10 cellular contexts compared by ENCODE assay signal in the genomic region with DNA sequence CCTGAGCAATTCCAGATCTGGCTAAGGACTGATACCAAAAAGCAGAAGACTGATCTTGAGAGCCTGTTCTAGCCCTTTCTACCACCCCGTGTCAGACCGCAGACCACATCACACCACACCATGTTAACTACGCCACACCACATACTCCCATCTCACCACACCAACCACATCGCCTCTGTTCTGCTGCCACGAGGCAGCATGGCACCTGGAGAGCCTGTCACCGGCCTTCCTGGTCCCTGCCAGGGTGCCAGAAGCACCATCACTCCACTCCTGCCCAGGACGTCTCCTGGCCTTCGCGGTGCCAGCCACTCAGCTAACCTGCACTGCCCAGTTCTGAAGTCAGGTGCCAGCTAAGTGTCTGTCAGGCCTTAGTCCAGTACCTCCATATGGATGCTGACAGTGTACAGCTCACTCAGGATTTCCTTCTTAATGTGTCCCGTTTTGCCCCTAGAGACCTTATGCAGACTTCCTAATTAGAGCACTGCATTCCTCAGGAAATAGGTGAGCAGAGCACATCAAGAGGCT. TPM values are rescaled to one million over a fixed set of nuclear protein-coding genes. Genes with fewer than 3 reads are reported as not detected.
A peak's percentile ranks its signal among the peaks of the same experiment; 100 is the strongest.
DNase-seq lines count a peak whose midpoint lies in the region; ATAC-seq and TF ChIP-seq lines count a peak whose summit lies in the region.
"Had no signal": no experiment of that assay in that cellular context is flagged by ENCODE, and none has a peak within 500 bp of the region (broad histone marks: within the 10 kb centered on the region; RNA-seq: fewer than 3 reads in every experiment).

No MANE protein-coding gene starts in this region.

- peak overlapping the region in 2 of 3 donors; percentile 0 to 94 for H3K27ac Mint-ChIP-seq in CD4-positive, CD25-positive, alpha-beta regulatory T cell
- H3K27ac Mint-ChIP-seq in T-helper 17 cell (peak overlapping the region; percentile 57), CD14-positive monocyte (peak overlapping the region in 2 of 7 donors; percentile 11 to 22)
- peak overlapping the region; percentile 94 for H3K27ac Mint-ChIP-seq in activated naive CD8-positive, alpha-beta T cell treated with anti-CD3 and anti-CD28 coated beads, Interleukin-2, amount 50 U/mL, for 24 hours

- intact Hi-C loops in CD14-positive monocyte (cut with micrococcal nuclease): no loop called here

- peaks cover 16% of the 10 kb centered on the region for H3K36me3 ChIP-seq in CD4-positive, CD25-positive, alpha-beta regulatory T cell (ENCODE audit: control insufficient read depth, insufficient read depth, low read length)

- no peaks in the 10 kb centered on the region for H3K9me3 Mint-ChIP-seq in CD4-positive, CD25-positive, alpha-beta regulatory T cell
- no peaks in the 10 kb centered on the region for H3K9me3 Mint-ChIP-seq in activated naive CD8-positive, alpha-beta T cell treated with anti-CD3 and anti-CD28 coated beads, Interleukin-2, amount 50 U/mL, for 24 hours
- peaks cover 0 to 8% (median 6%) of the 10 kb centered on the region in 7 donors for H3K9me3 Mint-ChIP-seq in CD14-positive monocyte

- ATAC-seq in CD4-positive, CD25-positive, alpha-beta regulatory T cell (ENCODE audit: low read depth in 2 of 2): peak; percentile 55 to 71
- ATAC-seq in T-helper 17 cell (peak; percentile 99), HG03521 (IDR thresholded peaks at IDR 0.05; ENCODE audit: unreplicated experiment) (no peak)
- peak; percentile 88 for ATAC-seq in activated naive CD8-positive, alpha-beta T cell treated with anti-CD3 and anti-CD28 coated beads, Interleukin-2, amount 50 U/mL, for 24 hours

- peak overlapping the region in 2 of 4 donors; percentile 46 to 68 for H3K4me3 Mint-ChIP-seq in CD4-positive, CD25-positive, alpha-beta regulatory T cell
- H3K4me3 Mint-ChIP-seq in T-helper 17 cell (peak overlapping the region; percentile 72), CD14-positive monocyte (peak overlapping the region in 1 of 2 donors; percentile 10)
- H3K4me3 Mint-ChIP-seq in activated naive CD8-positive, alpha-beta T cell treated with anti-CD3 and anti-CD28 coated beads, Interleukin-2, amount 50 U/mL, for 24 hours: peak overlapping the region; percentile 73

- no peak for TF ChIP-seq CTCF in CD14-positive monocyte (IDR thresholded peaks at IDR 0.05)

- peaks cover 8 to 21% (median 10%) of the 10 kb centered on the region in 4 donors for H3K4me1 Mint-ChIP-seq in CD4-positive, CD25-positive, alpha-beta regulatory T cell
- H3K4me1 Mint-ChIP-seq in T-helper 17 cell (peaks cover 16% of the 10 kb centered on the region), CD14-positive monocyte (no peaks in the 10 kb centered on the region)
- H3K4me1 Mint-ChIP-seq in activated naive CD8-positive, alpha-beta T cell treated with anti-CD3 and anti-CD28 coated beads, Interleukin-2, amount 50 U/mL, for 24 hours: peaks cover 20% of the 10 kb centered on the region

- peaks cover 7% of the 10 kb centered on the region for H3K27me3 Mint-ChIP-seq in CD4-positive, CD25-positive, alpha-beta regulatory T cell
- H3K27me3 Mint-ChIP-seq in T-helper 17 cell (peaks cover 16% of the 10 kb centered on the region), CD14-positive monocyte (ENCODE audit: low read depth in 3 of 3) (peaks cover 20 to 66% (median 25%) of the 10 kb centered on the region in 3 donors)
- H3K27me3 Mint-ChIP-seq in activated naive CD8-positive, alpha-beta T cell treated with anti-CD3 and anti-CD28 coated beads, Interleukin-2, amount 50 U/mL, for 24 hours: peaks cover 40% of the 10 kb centered on the region

- H3K36me3 Mint-ChIP-seq in CD4-positive, CD25-positive, alpha-beta regulatory T cell: peaks cover 35% of the 10 kb centered on the region
- peaks cover 13% of the 10 kb centered on the region for H3K36me3 Mint-ChIP-seq in T-helper 17 cell (ENCODE audit: low read depth)
- H3K36me3 Mint-ChIP-seq in activated naive CD8-positive, alpha-beta T cell treated with anti-CD3 and anti-CD28 coated beads, Interleukin-2, amount 50 U/mL, for 24 hours (ENCODE audit: low read depth): peaks cover 41% of the 10 kb centered on the region
- peaks cover 45 to 59% of the 10 kb centered on the region in 2 donors for H3K36me3 Mint-ChIP-seq in CD14-positive monocyte

- H3K4me3 ChIP-seq in CD4-positive, CD25-positive, alpha-beta regulatory T cell (ENCODE audit: low read depth, low read length): no peak overlapping the region
- no peak overlapping the region for H3K4me3 ChIP-seq in skin epidermis
- H3K4me3 ChIP-seq: SJSA1 had no signal

- H3K27ac ChIP-seq in CD4-positive, CD25-positive, alpha-beta regulatory T cell (ENCODE audit: insufficient read depth, low read length, poor library complexity, severe bottlenecking): no peak overlapping the region
- peak overlapping the region in 11 of 21 experiments; percentile 23 to 74 (median 63) for H3K27ac ChIP-seq in skin epidermis
- H3K27ac ChIP-seq: SJSA1 had no signal

- no peaks in the 10 kb centered on the region for H3K9me3 ChIP-seq in CD4-positive, CD25-positive, alpha-beta regulatory T cell (ENCODE audit: control insufficient read depth in 2 of 2, low read length in 2 of 2)
- H3K9me3 ChIP-seq in T-helper 17 cell (ENCODE audit: control insufficient read depth, low read length, poor library complexity, severe bottlenecking): no peaks in the 10 kb centered on the region
- H3K9me3 ChIP-seq: SJSA1 had no signal

- DNase-seq in CD4-positive, CD25-positive, alpha-beta regulatory T cell: peak; percentile 13 to 74 (median 56)
- DNase-seq in T-helper 17 cell (peak in 2 of 3 donors; percentile 41 to 54), GM03348 (ENCODE audit: low spot score) (no peak), NCI-H526 treated with DMSO at 0.1 percent for 48 hours (lab: John Stamatoyannopoulos, UW) (no peak), CD14-positive monocyte (ENCODE audit: low spot score) (no peak)
- peak; percentile 77 for DNase-seq in activated naive CD8-positive, alpha-beta T cell treated with anti-CD3 and anti-CD28 coated beads, Interleukin-2, amount 50 U/mL, for 24 hours
- DNase-seq: erythroblast had no signal

- peaks cover 9% of the 10 kb centered on the region for H3K4me1 ChIP-seq in CD4-positive, CD25-positive, alpha-beta regulatory T cell (ENCODE audit: control insufficient read depth, insufficient read depth, low read length, poor library complexity, severe bottlenecking)

- no peaks in the 10 kb centered on the region for H3K27me3 ChIP-seq in CD4-positive, CD25-positive, alpha-beta regulatory T cell (ENCODE audit: control insufficient read depth, insufficient read depth, low read length)
- H3K27me3 ChIP-seq: SJSA1 had no signal

RNA-seq across cellular contexts. Expression of gene BCAR1, which starts 37.2 kb away (rescaled TPM):
- total RNA-seq in CD4-positive, CD25-positive, alpha-beta regulatory T cell: 0.44 TPM
- under 1 TPM in 2 of 4 donors, not detected in 2; 0.27 to 0.38 TPM for polyA plus RNA-seq in CD4-positive, CD25-positive, alpha-beta regulatory T cell
- under 1 TPM in 1 of 2 donors, not detected in 1; 0.50 TPM for total RNA-seq in T-helper 17 cell
- not detected for polyA plus RNA-seq in CD14-positive monocyte

Comparison
In these comparisons a context has a peak if more than half of its experiments do, and no peak if none do; other contexts are left out.
1. DNase-seq: peak in CD4-positive, CD25-positive, alpha-beta regulatory T cell (3 of 3), T-helper 17 cell (2 of 3) and activated naive CD8-positive, alpha-beta T cell treated with anti-CD3 and anti-CD28 coated beads, Interleukin-2, amount 50 U/mL, for 24 hours (single experiment); none in GM03348 (single experiment), NCI-H526 treated with DMSO at 0.1 percent for 48 hours (single experiment) and CD14-positive monocyte (single experiment).